Comparison of ENCODE assay signal across 10 cellular contexts in the genomic region with DNA sequence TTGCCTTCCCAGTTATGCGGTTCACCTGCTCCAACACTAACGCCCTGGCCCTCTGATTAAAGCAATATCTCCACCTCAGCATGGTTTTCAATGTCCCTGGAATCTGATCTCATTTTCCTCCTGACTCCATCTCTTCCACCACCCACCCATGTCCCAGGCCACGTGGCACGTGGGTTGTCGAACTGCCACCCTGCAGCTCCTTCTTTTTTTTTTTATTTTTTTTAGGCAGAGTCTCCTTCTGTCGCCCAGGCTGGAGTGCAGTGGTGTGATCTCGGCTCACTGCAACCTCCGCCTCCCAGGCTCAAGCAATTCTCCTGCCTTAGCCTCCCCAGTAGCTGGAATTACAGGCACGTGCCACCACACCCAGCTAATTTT. TPM values are rescaled to one million over a fixed set of nuclear protein-coding genes. Genes with fewer than 3 reads are reported as not detected.
"Had no signal": no experiment of that assay in that cellular context is flagged by ENCODE, and none has a peak within 500 bp of the region (broad histone marks: within the 10 kb centered on the region; RNA-seq: fewer than 3 reads in every experiment).

No MANE protein-coding gene starts in this region.

RNA-seq across cellular contexts. Expression of a gene that starts 44.3 kb away (rescaled TPM):
- total RNA-seq: LHCN-M2, MCF 10A, NCI-H460, OCI-LY7, PC-9, Right ventricle myocardium inferior, RPMI7951, SJCRH30, SK-MEL-5, T-cell had no signal
